ENCODE assay signal across 8 cellular contexts in the genomic region with DNA sequence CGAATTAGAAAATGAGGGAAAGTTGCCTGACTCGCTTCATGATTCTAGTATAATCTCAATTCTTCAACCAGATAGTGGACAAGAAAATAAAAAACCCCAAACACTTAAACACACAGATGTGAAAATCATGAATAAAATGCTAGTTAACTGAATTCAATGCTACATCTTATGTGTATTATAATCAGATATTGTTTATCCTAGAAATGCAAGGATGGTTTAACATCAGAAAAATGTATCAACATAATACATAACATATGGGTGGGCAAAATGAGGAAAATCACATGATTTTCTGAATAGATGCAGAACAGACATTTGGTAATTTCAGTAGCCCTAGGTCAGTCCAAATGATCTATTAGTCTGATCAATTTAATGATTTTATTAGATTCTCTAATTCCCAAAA.
"Had no signal": no experiment of that assay in that cellular context is flagged by ENCODE, and none has a peak within 500 bp of the region (broad histone marks: within the 10 kb centered on the region; RNA-seq: fewer than 3 reads in every experiment).

No MANE protein-coding gene starts in this region.

- H3K4me3 ChIP-seq: GM12878 had no signal

- ATAC-seq: GM12878 had no signal

- FAIRE-seq: G401.6, GM12878, GM12891, GM12892, GM18507, GM19239 had no signal

- DNase-seq: GDM1, GF-D8 had no signal
